20 cellular contexts compared by ENCODE assay signal in the genomic region with DNA sequence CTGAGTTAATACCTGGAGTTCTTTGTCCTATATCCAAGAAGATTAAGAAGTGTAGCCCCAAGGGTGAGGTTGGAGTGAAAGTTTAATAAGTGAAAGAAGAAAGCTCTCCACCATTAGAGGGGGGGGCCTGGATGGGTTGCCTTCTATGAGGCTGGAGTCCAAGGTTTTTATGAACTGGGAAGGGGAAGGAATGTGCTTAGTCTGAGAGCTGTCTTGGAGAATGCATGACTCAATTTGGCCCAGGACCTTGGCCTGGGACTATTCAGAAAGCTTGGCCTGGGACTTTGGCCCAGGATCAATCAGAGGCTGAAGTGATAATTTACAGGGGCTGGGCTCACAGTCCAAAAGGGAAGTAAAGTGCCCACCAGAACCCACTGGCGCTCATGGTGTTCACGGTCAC.
"Had no signal": no experiment of that assay in that cellular context is flagged by ENCODE, and none has a peak within 500 bp of the region (broad histone marks: within the 10 kb centered on the region; RNA-seq: fewer than 3 reads in every experiment).

No MANE protein-coding gene starts in this region.

- H3K4me1 Mint-ChIP-seq: naive B cell, nephron had no signal

- H3K9me3 ChIP-seq: gastroesophageal sphincter, psoas muscle, thoracic aorta, transverse colon had no signal

- H3K27me3 ChIP-seq: gastroesophageal sphincter, stomach, transverse colon had no signal

- DNase-seq: cortex of kidney; dorsolateral prefrontal cortex; effector CD8-positive, alpha-beta T cell; glutamatergic neuron; kidney; left cardiac atrium; mesendoderm; naive B cell; psoas muscle; retina; small intestine; stimulated activated CD4-positive, alpha-beta T cell treated with anti-CD3 and anti-CD28 coated beads, Interleukin-12 subunit alpha, Interleukin-12 subunit beta, amount 100 ng/mL, for 4 hours; stimulated activated naive CD4-positive, alpha-beta T cell; stomach; substantia nigra; transverse colon had no signal

- H3K36me3 ChIP-seq: gastroesophageal sphincter, stomach, thoracic aorta, transverse colon had no signal

- ATAC-seq: gastroesophageal sphincter had no signal

- H3K4me1 ChIP-seq: gastroesophageal sphincter, parathyroid adenoma, psoas muscle, stomach, transverse colon had no signal

- H3K36me3 Mint-ChIP-seq: naive B cell had no signal

- H3K27me3 Mint-ChIP-seq: naive B cell had no signal

- H3K27ac ChIP-seq: dorsolateral prefrontal cortex, gastroesophageal sphincter, parathyroid adenoma, psoas muscle, stomach, thoracic aorta, transverse colon had no signal

- H3K4me3 ChIP-seq: dorsolateral prefrontal cortex, gastroesophageal sphincter, psoas muscle, stomach, thoracic aorta, transverse colon had no signal

- H3K4me3 Mint-ChIP-seq: naive B cell, nephron had no signal

- H3K27ac Mint-ChIP-seq: naive B cell, nephron had no signal
